ENCODE assay signal across 1 cellular context in genomic region chr21:24899138-24899537, GRCh38.
TF ChIP-seq lines count a peak whose summit lies in the region.

No MANE protein-coding gene starts in this region.

TF ChIP-seq in GM12878, 131 proteins besides CTCF, POLR2A, EP300 and RAD21 (continued from another document):
- 0 out of 2 replicates have a peak, but pooled peaks have one; percentile 28 for TF ChIP-seq NBN (IDR thresholded peaks at IDR 0.05)
- TF ChIP-seq MTA2 (IDR thresholded peaks at IDR 0.05; ENCODE audit: low read depth): peak; percentile 38; the same call in 1 of the 2 replicates
- no peak for TF ChIP-seq ZNF217 (IDR thresholded peaks at IDR 0.05)
- TF ChIP-seq, protein P1, sequence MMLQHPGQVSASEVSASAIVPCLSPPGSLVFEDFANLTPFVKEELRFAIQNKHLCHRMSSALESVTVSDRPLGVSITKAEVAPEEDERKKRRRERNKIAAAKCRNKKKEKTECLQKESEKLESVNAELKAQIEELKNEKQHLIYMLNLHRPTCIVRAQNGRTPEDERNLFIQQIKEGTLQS (IDR thresholded peaks at IDR 0.05; ENCODE audit: borderline replicate concordance, extremely low read depth, low read depth, low read length): no peak
